In the genomic region with DNA sequence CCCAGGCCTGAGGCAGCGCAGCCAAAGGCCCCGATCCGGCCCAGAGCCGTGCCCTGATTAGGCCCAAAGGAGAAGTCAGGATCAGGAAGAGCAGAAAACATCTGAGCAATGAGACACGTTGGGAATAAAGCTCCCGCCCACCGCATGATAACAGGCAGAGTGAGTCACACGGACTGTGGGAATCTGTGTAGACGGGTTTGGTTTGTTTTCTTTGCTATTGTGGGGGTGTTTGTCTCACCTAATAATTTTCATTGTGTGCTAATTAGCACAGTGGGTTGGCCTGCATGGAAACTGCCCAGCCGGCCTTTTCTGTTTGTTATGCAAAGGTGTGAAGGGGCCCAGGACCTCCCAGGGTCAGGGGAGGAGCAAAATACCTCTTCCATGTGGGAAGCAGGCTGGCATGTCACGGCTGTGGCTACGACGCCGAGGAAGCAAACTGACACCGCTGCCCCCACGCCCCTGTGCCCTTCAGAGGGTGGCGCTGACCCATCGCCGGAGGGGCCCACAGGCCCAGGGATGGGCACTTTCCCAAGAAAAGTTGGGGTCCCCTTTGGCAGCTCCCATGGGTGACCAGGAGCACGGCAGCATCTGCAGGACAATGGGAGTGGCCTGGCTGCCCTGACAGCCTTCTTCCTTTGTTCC, we compare ENCODE assay signal across 9 cellular contexts.
DNase-seq lines count a peak whose midpoint lies in the region; FAIRE-seq and TF ChIP-seq lines count a peak whose summit lies in the region.
"Had no signal": no experiment of that assay in that cellular context is flagged by ENCODE, and none has a peak within 500 bp of the region (broad histone marks: within the 10 kb centered on the region; RNA-seq: fewer than 3 reads in every experiment).

No MANE protein-coding gene starts in this region.

- no peak overlapping the region for H3K4me3 Mint-ChIP-seq in chondrocyte (ENCODE audit: unreplicated experiment)

- intact Hi-C loops in kidney (cut with DNase I), result no loop called here
- intact Hi-C loops in tibial artery (cut with DNase I; ENCODE audit: low total_unique reads), result no loop called here

- H3K9me3 Mint-ChIP-seq in chondrocyte (ENCODE audit: low read depth), result no peaks in the 10 kb centered on the region

- H3K27me3 Mint-ChIP-seq in chondrocyte (ENCODE audit: low read depth), result peaks cover 4% of the 10 kb centered on the region

- no peak overlapping the region for H3K4me3 ChIP-seq in HUES6 (ENCODE audit: low read depth, low read length)
- H3K4me3 ChIP-seq in kidney (ENCODE audit: low read length in 2 of 2), result no peak overlapping the region
- H3K4me3 ChIP-seq in tibial artery, result no peak overlapping the region
- H3K4me3 ChIP-seq: lung had no signal

- FAIRE-seq in kidney (lab: Jason Lieb, UNC), result no peak
- FAIRE-seq: colon had no signal

- H3K27ac ChIP-seq in HUES6 (ENCODE audit: low read depth, low read length) (peak overlapping the region; percentile 77; the same call in 1 of the 2 replicates), kidney (ENCODE audit: low read depth in 2 of 2, low read length in 2 of 2) (no peak overlapping the region), tibial artery (no peak overlapping the region)

- H3K4me1 Mint-ChIP-seq in chondrocyte (ENCODE audit: low read depth), result peaks cover 8% of the 10 kb centered on the region

- DNase-seq in chondrocyte (ENCODE audit: low spot score) (peak; percentile 56), kidney (peak; percentile 54), tibial artery (peak; percentile 19 to 64), T1000 (lab: John Stamatoyannopoulos, UW) (no peak), SKM-1 (lab: John Stamatoyannopoulos, UW; ENCODE audit: unreplicated experiment) (no peak), GDM1 (lab: John Stamatoyannopoulos, UW) (no peak)

- no peaks in the 10 kb centered on the region for H3K9me3 ChIP-seq in HUES6 (ENCODE audit: control insufficient read depth, insufficient read depth, low read depth, low read length)
- no peaks in the 10 kb centered on the region for H3K9me3 ChIP-seq in kidney (ENCODE audit: control insufficient read depth in 1 of 2, low read length in 2 of 2)
- H3K9me3 ChIP-seq in tibial artery, result no peaks in the 10 kb centered on the region

- H3K9ac ChIP-seq in HUES6 (ENCODE audit: low read length) (no peak overlapping the region), kidney (ENCODE audit: low read length in 2 of 2) (no peak overlapping the region)

- TF ChIP-seq CTCF in chondrocyte (IDR thresholded peaks at IDR 0.05) (no peak), kidney (IDR thresholded peaks at IDR 0.05; ENCODE audit: borderline replicate concordance, extremely low read depth, insufficient read depth) (no peak), tibial artery (IDR thresholded peaks at IDR 0.05) (no peak)

- H3K36me3 ChIP-seq in HUES6 (ENCODE audit: control insufficient read depth, insufficient read depth, low read length), result no peaks in the 10 kb centered on the region
- H3K36me3 ChIP-seq in kidney (ENCODE audit: control insufficient read depth in 1 of 2, insufficient read depth in 2 of 2, low read length in 2 of 2), result no peaks in the 10 kb centered on the region
- no peaks in the 10 kb centered on the region for H3K36me3 ChIP-seq in tibial artery

- no peaks in the 10 kb centered on the region for H3K36me3 Mint-ChIP-seq in chondrocyte (ENCODE audit: low read depth)

- H3K27ac Mint-ChIP-seq in chondrocyte (ENCODE audit: unreplicated experiment), result peak overlapping the region; percentile 89

- H3K4me1 ChIP-seq in HUES6 (ENCODE audit: control insufficient read depth, insufficient read depth, low read length) (peaks cover 12% of the 10 kb centered on the region; the same call in 1 of the 2 replicates), kidney (ENCODE audit: control insufficient read depth in 1 of 2, insufficient read depth in 1 of 2, low read depth in 1 of 2, low read length in 2 of 2) (no peaks in the 10 kb centered on the region), tibial artery (peaks cover 0 to 3% (median 0%) of the 10 kb centered on the region in 4 donors)

- H3K27me3 ChIP-seq in HUES6 (ENCODE audit: control insufficient read depth, insufficient read depth, low read length) (no peaks in the 10 kb centered on the region), tibial artery (peaks cover 0 to 6% of the 10 kb centered on the region in 2 donors)

Comparison
In these comparisons a context has a peak if more than half of its experiments do, and no peak if none do; other contexts are left out.
1. DNase-seq: peak in chondrocyte (single experiment), kidney (single experiment) and tibial artery (2 of 2); none in T1000 (single experiment), SKM-1 (single experiment) and GDM1 (single experiment).